ENCODE assay signal across 9 cellular contexts in the genomic region with DNA sequence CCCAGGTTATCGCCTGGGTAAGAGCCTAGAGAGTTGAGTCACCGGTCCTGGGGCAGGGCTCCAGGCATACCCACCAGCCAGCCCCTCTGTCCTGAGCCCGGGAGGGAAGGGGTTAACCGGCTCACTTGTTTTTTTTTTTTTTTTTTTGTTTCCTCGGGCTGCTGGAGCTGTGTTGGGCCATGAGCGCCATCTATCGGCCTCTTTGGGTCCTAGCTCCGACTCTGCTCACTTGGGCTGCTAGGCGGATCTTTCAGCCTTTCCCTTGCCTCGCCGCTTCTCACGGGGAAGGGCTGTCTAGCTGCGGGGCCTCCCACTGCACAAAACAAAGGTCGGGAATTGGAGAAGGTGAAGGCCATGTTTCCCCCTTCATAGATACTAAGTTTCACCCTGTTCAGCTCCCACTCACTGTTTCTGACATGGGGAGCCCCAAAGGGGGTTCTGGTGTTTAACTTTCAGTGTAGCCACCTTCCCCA. TPM values are rescaled to one million over a fixed set of nuclear protein-coding genes. Genes with fewer than 3 reads are reported as not detected.
A peak's percentile ranks its signal among the peaks of the same experiment; 100 is the strongest.
DNase-seq lines count a peak whose midpoint lies in the region; ATAC-seq, FAIRE-seq and TF ChIP-seq lines count a peak whose summit lies in the region.
"Had no signal": no experiment of that assay in that cellular context is flagged by ENCODE, and none has a peak within 500 bp of the region (broad histone marks: within the 10 kb centered on the region; RNA-seq: fewer than 3 reads in every experiment).

No MANE protein-coding gene starts in this region.

- no peaks in the 10 kb centered on the region for H3K9me1 ChIP-seq in keratinocyte (ENCODE audit: control insufficient read depth, extremely low read depth, insufficient read depth, low read length)

- dilution Hi-C loops in mammary epithelial cell (cut with HindIII; ENCODE audit: low sequenced_read_pairs): no loop called here
- dilution Hi-C loops in keratinocyte (cut with MboI; ENCODE audit: extremely low pct_ligation_motif_present, low sequenced_read_pairs): no loop called here

- peaks cover 18% of the 10 kb centered on the region for H3K4me1 Mint-ChIP-seq in WTC11

- H3K27ac ChIP-seq in mammary epithelial cell (ENCODE audit: insufficient read depth, low read depth, low read length) (no peak overlapping the region), keratinocyte (ENCODE audit: control insufficient read depth, insufficient read depth, low read length) (peak overlapping the region; percentile 33)

- H3K4me1 ChIP-seq in mammary epithelial cell (ENCODE audit: insufficient read depth, low read length) (peaks cover 12% of the 10 kb centered on the region), keratinocyte (ENCODE audit: control insufficient read depth, extremely low read depth, insufficient read depth, low read length) (peaks cover 22% of the 10 kb centered on the region)

- in situ Hi-C loops in mammary epithelial cell (cut with MboI; ENCODE audit: low sequenced_read_pairs in 2 of 2): loop anchor here in 1 of 2 donors (5.0 kb wide), 1 partner anchor 169 kb away; no protein-coding TSS in a partner anchor

- intact Hi-C loops in mammary epithelial cell (cut with micrococcal nuclease): loop anchor here (1.0 to 5.0 kb wide), 5 partner anchors 65 to 424 kb away; a partner anchor contains a TSS

- H3K36me3 ChIP-seq in mammary epithelial cell (ENCODE audit: insufficient read depth, low read length): no peaks in the 10 kb centered on the region
- peaks cover 5 to 8% of the 10 kb centered on the region in 2 experiments for H3K36me3 ChIP-seq in keratinocyte (ENCODE audit: control insufficient read depth in 2 of 2, extremely low read depth in 1 of 2, insufficient read depth in 2 of 2, low read length in 2 of 2)

- no peak overlapping the region for H3K27ac Mint-ChIP-seq in WTC11
- H3K27ac Mint-ChIP-seq: activated naive CD8-positive, alpha-beta T cell had no signal

- TF ChIP-seq CTCF in WTC11 (IDR thresholded peaks at IDR 0.05) (peak; percentile 84), mammary epithelial cell (conservative IDR thresholded peaks at IDR 0.05 in 1 of 2, IDR thresholded peaks at IDR 0.05 in 1 of 2; ENCODE audit: extremely low read depth in 1 of 2, insufficient read depth in 1 of 2, low read depth in 1 of 2, low read length in 2 of 2) (peak; percentile 84 to 90), keratinocyte (optimal IDR thresholded peaks at IDR 0.05 in 1 of 3, IDR thresholded peaks at IDR 0.05 in 1 of 3, conservative IDR thresholded peaks at IDR 0.05 in 1 of 3; ENCODE audit: extremely low read depth in 1 of 3, insufficient read depth in 2 of 3, low read length in 3 of 3) (peak; percentile 81 to 92 (median 88))

- under 1% methylated on average over 13 of the region's 14 CpGs for WGBS in mammary epithelial cell (ENCODE audit: low coverage, missing lambda C conversion rate)

- peak; percentile 89 for DNase-seq in D341Med (ENCODE audit: low spot score)
- peak; percentile 84 for DNase-seq in NCI-H2227 (lab: John Stamatoyannopoulos, UW; ENCODE audit: unreplicated experiment)
- peak; percentile 87 for DNase-seq in WTC11 (ENCODE audit: low spot score)
- peak; percentile 61 for DNase-seq in mammary epithelial cell
- no peak for DNase-seq in keratinocyte (ENCODE audit: low read depth, low spot score)
- peak; percentile 82 for DNase-seq in stimulated activated CD4-positive, alpha-beta T cell treated with anti-CD3 and anti-CD28 coated beads, Interleukin-15, amount 100 ng/mL, for 24 hours

- H2AFZ ChIP-seq in mammary epithelial cell (ENCODE audit: low read depth, low read length) (peak overlapping the region; percentile 92), keratinocyte (ENCODE audit: control insufficient read depth, low read length) (peak overlapping the region; percentile 86)

- peaks cover 13% of the 10 kb centered on the region for H3K79me2 ChIP-seq in mammary epithelial cell (ENCODE audit: insufficient read depth, low read length)
- H3K79me2 ChIP-seq in keratinocyte (ENCODE audit: control insufficient read depth, insufficient read depth, low read length): peaks cover 16% of the 10 kb centered on the region

- FAIRE-seq in keratinocyte (lab: Jason Lieb, UNC): no peak

- H3K4me3 ChIP-seq in mammary epithelial cell (replicated peaks in 1 of 3; ENCODE audit: insufficient read depth in 1 of 3, low read depth in 2 of 3, low read length in 3 of 3) (no peak overlapping the region), keratinocyte (ENCODE audit: control insufficient read depth in 2 of 3, extremely low read depth in 1 of 3, insufficient read depth in 2 of 3, low read depth in 1 of 3, low read length in 3 of 3) (no peak overlapping the region)

- H3K36me3 Mint-ChIP-seq in WTC11: no peaks in the 10 kb centered on the region

- no TSS peak for BruUV-seq in mammary epithelial cell (replicated peaks; lab: Mats Ljungman, UMichigan)

- no peaks in the 10 kb centered on the region for H3K9me3 Mint-ChIP-seq in WTC11

- POLR2A ChIA-PET in WTC11 (lab: Charles Lee): no interaction called here

- no peaks in the 10 kb centered on the region for H3K27me3 ChIP-seq in mammary epithelial cell (ENCODE audit: insufficient read depth, low read length)
- H3K27me3 ChIP-seq in keratinocyte (ENCODE audit: control insufficient read depth, extremely low read depth, insufficient read depth, low read length): no peaks in the 10 kb centered on the region

- peak; percentile 32 for ATAC-seq in HG02610 (IDR thresholded peaks at IDR 0.05; ENCODE audit: unreplicated experiment)
- ATAC-seq in WTC11: peak; percentile 81
- ATAC-seq in GM18873 (IDR thresholded peaks at IDR 0.05; ENCODE audit: low FRiP score, unreplicated experiment): no peak

- H4K20me1 ChIP-seq in mammary epithelial cell (ENCODE audit: insufficient read depth, low read length): no peaks in the 10 kb centered on the region
- H4K20me1 ChIP-seq in keratinocyte (ENCODE audit: control insufficient read depth, extremely low read depth, insufficient read depth, low read length): no peaks in the 10 kb centered on the region

- H3K4me2 ChIP-seq in mammary epithelial cell (ENCODE audit: insufficient read depth, low read depth, low read length): peak overlapping the region; percentile 49
- H3K4me2 ChIP-seq in keratinocyte (ENCODE audit: control insufficient read depth, extremely low read depth, insufficient read depth, low read depth, low read length): peak overlapping the region; percentile 60

- peaks cover 73% of the 10 kb centered on the region for H3K27me3 Mint-ChIP-seq in WTC11 (ENCODE audit: low read depth)

- CTCF ChIA-PET in WTC11 (lab: Charles Lee) (interaction anchor here (0.6 to 5.7 kb wide), 52 partner anchors 8 to 534 kb away, joined by 3 to 83 read pairs (median 4); a partner anchor contains a TSS), mammary epithelial cell (lab: Charles Lee; ENCODE audit: low non-redundant PET) (interaction anchor here (0.5 to 1.2 kb wide), 9 partner anchors 10 to 253 kb away, joined by 3 to 16 read pairs (median 4); a partner anchor contains a TSS)

- no peaks in the 10 kb centered on the region for H3K9me3 ChIP-seq in mammary epithelial cell (replicated peaks; ENCODE audit: insufficient read depth, low read length)
- H3K9me3 ChIP-seq in keratinocyte (ENCODE audit: control insufficient read depth, low read depth, low read length): no peaks in the 10 kb centered on the region

- H3K9ac ChIP-seq in mammary epithelial cell (ENCODE audit: insufficient read depth, low read length) (no peak overlapping the region), keratinocyte (ENCODE audit: control insufficient read depth, extremely low read depth, insufficient read depth, low read length) (no peak overlapping the region)

- H3K4me3 Mint-ChIP-seq in WTC11: no peak overlapping the region
- H3K4me3 Mint-ChIP-seq: activated naive CD8-positive, alpha-beta T cell had no signal

TF ChIP-seq in WTC11, 78 proteins besides CTCF, POLR2A, EP300 and RAD21 (continues in another document):
- TF ChIP-seq, protein P1, sequence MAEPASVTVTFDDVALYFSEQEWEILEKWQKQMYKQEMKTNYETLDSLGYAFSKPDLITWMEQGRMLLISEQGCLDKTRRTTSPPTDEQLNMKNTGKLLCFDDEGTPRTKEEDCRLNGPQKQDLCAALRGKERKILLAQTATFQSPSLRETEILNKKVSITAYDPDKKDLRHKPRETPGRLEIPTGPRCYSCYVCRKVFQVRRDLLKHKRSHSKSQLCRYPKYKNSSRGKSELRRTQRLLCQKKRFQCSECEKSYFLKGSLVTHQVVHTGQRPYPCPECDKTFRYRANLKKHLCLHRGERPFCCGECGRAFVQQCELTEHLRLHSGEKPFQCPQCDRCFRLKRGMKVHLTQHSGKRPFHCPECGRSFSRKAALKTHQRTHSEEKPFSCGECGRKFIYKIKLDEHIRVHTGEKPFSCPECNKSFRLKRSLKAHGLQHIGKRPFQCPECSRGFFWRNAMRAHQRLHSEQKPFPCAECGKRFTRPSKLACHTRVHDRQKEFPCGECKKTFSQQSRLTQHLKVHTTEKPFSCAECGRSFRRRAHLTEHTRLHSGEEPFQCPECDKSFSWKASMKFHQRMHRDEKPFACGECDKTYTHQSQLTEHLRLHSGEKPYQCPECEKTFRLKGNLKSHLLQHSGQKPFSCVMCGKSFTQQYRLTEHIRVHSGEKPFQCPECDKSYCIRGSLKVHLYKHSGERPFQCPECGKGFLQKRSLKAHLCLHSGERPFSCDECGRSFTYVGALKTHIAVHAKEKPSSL (CRISPR knock-in tag; conservative IDR thresholded peaks at IDR 0.05): no peak
- TF ChIP-seq, protein P2, sequence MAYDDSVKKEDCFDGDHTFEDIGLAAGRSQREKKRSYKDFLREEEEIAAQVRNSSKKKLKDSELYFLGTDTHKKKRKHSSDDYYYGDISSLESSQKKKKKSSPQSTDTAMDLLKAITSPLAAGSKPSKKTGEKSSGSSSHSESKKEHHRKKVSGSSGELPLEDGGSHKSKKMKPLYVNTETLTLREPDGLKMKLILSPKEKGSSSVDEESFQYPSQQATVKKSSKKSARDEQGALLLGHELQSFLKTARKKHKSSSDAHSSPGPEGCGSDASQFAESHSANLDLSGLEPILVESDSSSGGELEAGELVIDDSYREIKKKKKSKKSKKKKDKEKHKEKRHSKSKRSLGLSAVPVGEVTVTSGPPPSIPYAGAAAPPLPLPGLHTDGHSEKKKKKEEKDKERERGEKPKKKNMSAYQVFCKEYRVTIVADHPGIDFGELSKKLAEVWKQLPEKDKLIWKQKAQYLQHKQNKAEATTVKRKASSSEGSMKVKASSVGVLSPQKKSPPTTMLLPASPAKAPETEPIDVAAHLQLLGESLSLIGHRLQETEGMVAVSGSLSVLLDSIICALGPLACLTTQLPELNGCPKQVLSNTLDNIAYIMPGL (CRISPR knock-in tag; IDR thresholded peaks at IDR 0.05): no peak

RNA-seq across cellular contexts. Expression of a gene that starts 2.8 kb away (rescaled TPM):
- total RNA-seq in WTC11 (2021) (19.2 to 27.5 TPM (median 26.3 TPM) in 3 replicates), mammary epithelial cell (10 to 100 TPM; 30.7 to 52.7 TPM)
- polyA plus RNA-seq in mammary epithelial cell (54.7 TPM), keratinocyte (38.6 to 45.3 TPM (median 39.6 TPM) in 3 replicates)
- polyA minus RNA-seq in mammary epithelial cell (80.1 TPM), keratinocyte (32.2 to 39.6 TPM (median 33.1 TPM) in 3 replicates)
- 9.8 TPM for polyA plus RNA-seq in keratinocyte (2011; ENCODE audit: low read depth)
- polyA plus RNA-seq in keratinocyte (2011; cell fraction: cytosol; rRNA removed): 38.3 and 38.5 TPM in 2 replicates
- 38.9 and 40.0 TPM in 2 replicates for polyA plus RNA-seq in keratinocyte (2011; cell fraction: nucleus; rRNA removed)
- 26.1 and 42.4 TPM in 2 replicates for polyA plus RNA-seq in keratinocyte (2012; ENCODE audit: low replicate concordance)
- 32.0 TPM for polyA minus RNA-seq in keratinocyte (2011; cell fraction: cytosol; rRNA and poly(A)+ RNA removed)
- 12.1 and 16.8 TPM in 2 replicates for polyA minus RNA-seq in keratinocyte (2011; cell fraction: nucleus; rRNA and poly(A)+ RNA removed)
